ENCODE assay signal across 22 cellular contexts in genomic region chr7:101699399-101699798, GRCh38.
"Had no signal": no experiment of that assay in that cellular context is flagged by ENCODE, and none has a peak within 500 bp of the region (broad histone marks: within the 10 kb centered on the region; RNA-seq: fewer than 3 reads in every experiment).

No MANE protein-coding gene starts in this region.

- H3K27ac ChIP-seq: cardiac muscle cell, epithelial cell of prostate, gastroesophageal sphincter, heart left ventricle, upper lobe of right lung, VCaP had no signal

- H3K27ac Mint-ChIP-seq: activated CD4-positive, alpha-beta T cell treated with anti-CD3 and anti-CD28 coated beads, Interleukin-2, amount 10 ng/mL, durations not matched to agents 7 days and 5 days; activated CD8-positive, alpha-beta memory T cell treated with anti-CD3 and anti-CD28 coated beads, Interleukin-2, amount 10 ng/mL, durations not matched to agents 7 days and 5 days; activated CD8-positive, alpha-beta T cell treated with anti-CD3 and anti-CD28 coated beads for 36 hours; activated naive CD8-positive, alpha-beta T cell treated with anti-CD3 and anti-CD28 coated beads, Interleukin-2, amount 50 U/mL, for 24 hours; activated T-helper 1 cell treated with anti-CD3 and anti-CD28 coated beads, Interleukin-12 subunit alpha, Interleukin-12 subunit beta, Interleukin-2, Interleukin-4 antibody, amounts not matched to agents 30 ng/mL and 10 ng/mL and 1 ng/mL, durations not matched to agents 14 hours and 24 hours and 36 hours; memory B cell had no signal

- FAIRE-seq: keratinocyte had no signal

- DNase-seq: activated CD4-positive, alpha-beta T cell treated with anti-CD3 and anti-CD28 coated beads, Interleukin-2, amount 10 ng/mL, durations not matched to agents 7 days and 5 days; activated CD4-positive, CD25-positive, alpha-beta regulatory T cell treated with anti-CD3 and anti-CD28 coated beads, Interleukin-2, amount 50 U/mL, for 72 hours; activated CD8-positive, alpha-beta memory T cell treated with anti-CD3 and anti-CD28 coated beads, Interleukin-2, amount 10 ng/mL, durations not matched to agents 7 days and 5 days; activated CD8-positive, alpha-beta T cell treated with anti-CD3 and anti-CD28 coated beads for 36 hours; activated gamma-delta T cell; activated naive CD4-positive, alpha-beta T cell treated with anti-CD3 and anti-CD28 coated beads, Interleukin-2, amount 50 U/mL, for 16 hours; activated naive CD8-positive, alpha-beta T cell treated with anti-CD3 and anti-CD28 coated beads, Interleukin-2, amount 50 U/mL, for 24 hours; activated T-cell treated with anti-CD3 and anti-CD28 coated beads for 4 hours; heart left ventricle; left colon; retina; stimulated activated CD4-positive, alpha-beta T cell treated with anti-CD3 and anti-CD28 coated beads, Interleukin-2, amount 100 ng/mL, for 48 hours; stimulated activated CD8-positive, alpha-beta memory T cell treated with anti-CD3 and anti-CD28 coated beads, Interleukin-4, amount 100 ng/mL, for 48 hours; stimulated activated naive CD4-positive, alpha-beta T cell; upper lobe of right lung had no signal

- H3K27me3 Mint-ChIP-seq: activated CD4-positive, alpha-beta T cell treated with anti-CD3 and anti-CD28 coated beads, Interleukin-2, amount 10 ng/mL, durations not matched to agents 7 days and 5 days; activated CD8-positive, alpha-beta memory T cell treated with anti-CD3 and anti-CD28 coated beads, Interleukin-2, amount 10 ng/mL, durations not matched to agents 7 days and 5 days; activated CD8-positive, alpha-beta T cell treated with anti-CD3 and anti-CD28 coated beads for 36 hours; activated naive CD8-positive, alpha-beta T cell treated with anti-CD3 and anti-CD28 coated beads, Interleukin-2, amount 50 U/mL, for 24 hours had no signal

- H3K27me3 ChIP-seq: cardiac muscle cell, upper lobe of right lung had no signal

- H3K9me3 Mint-ChIP-seq: activated CD4-positive, alpha-beta T cell treated with anti-CD3 and anti-CD28 coated beads, Interleukin-2, amount 10 ng/mL, durations not matched to agents 7 days and 5 days; activated CD8-positive, alpha-beta T cell treated with anti-CD3 and anti-CD28 coated beads for 36 hours; activated naive CD8-positive, alpha-beta T cell treated with anti-CD3 and anti-CD28 coated beads, Interleukin-2, amount 50 U/mL, for 24 hours; activated T-helper 1 cell treated with anti-CD3 and anti-CD28 coated beads, Interleukin-12 subunit alpha, Interleukin-12 subunit beta, Interleukin-2, Interleukin-4 antibody, amounts not matched to agents 30 ng/mL and 10 ng/mL and 1 ng/mL, durations not matched to agents 14 hours and 24 hours and 36 hours; memory B cell had no signal

- H3K4me3 Mint-ChIP-seq: activated CD4-positive, alpha-beta T cell treated with anti-CD3 and anti-CD28 coated beads, Interleukin-2, amount 10 ng/mL, durations not matched to agents 7 days and 5 days; activated CD8-positive, alpha-beta memory T cell treated with anti-CD3 and anti-CD28 coated beads, Interleukin-2, amount 10 ng/mL, durations not matched to agents 7 days and 5 days; activated CD8-positive, alpha-beta T cell treated with anti-CD3 and anti-CD28 coated beads for 36 hours; activated naive CD8-positive, alpha-beta T cell treated with anti-CD3 and anti-CD28 coated beads, Interleukin-2, amount 50 U/mL, for 24 hours; activated T-helper 1 cell treated with anti-CD3 and anti-CD28 coated beads, Interleukin-12 subunit alpha, Interleukin-12 subunit beta, Interleukin-2, Interleukin-4 antibody, amounts not matched to agents 30 ng/mL and 10 ng/mL and 1 ng/mL, durations not matched to agents 14 hours and 24 hours and 36 hours; memory B cell had no signal

- H3K36me3 Mint-ChIP-seq: activated CD8-positive, alpha-beta memory T cell treated with anti-CD3 and anti-CD28 coated beads, Interleukin-2, amount 10 ng/mL, durations not matched to agents 7 days and 5 days; memory B cell had no signal

- H3K4me1 Mint-ChIP-seq: activated CD4-positive, alpha-beta T cell treated with anti-CD3 and anti-CD28 coated beads, Interleukin-2, amount 10 ng/mL, durations not matched to agents 7 days and 5 days; activated CD8-positive, alpha-beta memory T cell treated with anti-CD3 and anti-CD28 coated beads, Interleukin-2, amount 10 ng/mL, durations not matched to agents 7 days and 5 days; activated naive CD8-positive, alpha-beta T cell treated with anti-CD3 and anti-CD28 coated beads, Interleukin-2, amount 50 U/mL, for 24 hours; memory B cell had no signal

- H3K36me3 ChIP-seq: cardiac muscle cell, gastroesophageal sphincter, heart left ventricle, upper lobe of right lung had no signal

- H3K4me3 ChIP-seq: cardiac muscle cell, gastroesophageal sphincter, heart left ventricle, upper lobe of right lung had no signal

- H3K9me3 ChIP-seq: gastroesophageal sphincter, heart left ventricle, upper lobe of right lung had no signal

- H3K4me1 ChIP-seq: gastroesophageal sphincter, heart left ventricle, upper lobe of right lung had no signal

- ATAC-seq: activated CD8-positive, alpha-beta memory T cell treated with anti-CD3 and anti-CD28 coated beads, Interleukin-2, amount 10 ng/mL, durations not matched to agents 7 days and 5 days; activated CD8-positive, alpha-beta T cell treated with anti-CD3 and anti-CD28 coated beads for 36 hours; activated naive CD8-positive, alpha-beta T cell treated with anti-CD3 and anti-CD28 coated beads, Interleukin-2, amount 50 U/mL, for 24 hours; gastroesophageal sphincter; heart left ventricle; left colon; upper lobe of right lung had no signal
